Comparison of ENCODE assay signal across 1 cellular context in the genomic region with DNA sequence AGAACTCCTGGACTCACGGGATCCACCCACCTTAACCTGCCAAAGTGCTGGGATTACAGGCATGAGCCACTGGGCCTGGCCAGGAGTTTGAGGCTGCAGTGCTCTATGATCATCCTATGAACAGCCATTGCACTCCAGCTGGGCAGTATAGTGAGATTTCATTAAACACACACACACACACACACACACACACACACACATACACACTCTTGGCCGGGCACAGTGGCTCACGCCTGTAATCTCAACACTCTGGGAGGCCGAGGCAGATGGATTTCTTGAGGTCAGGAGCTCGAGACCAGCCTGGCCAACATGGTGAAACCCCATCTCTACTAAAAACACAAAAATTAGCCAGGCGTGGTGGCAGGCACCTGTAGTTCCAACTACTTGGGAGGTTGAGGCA.
A peak's percentile ranks its signal among the peaks of the same experiment; 100 is the strongest.
TF ChIP-seq lines count a peak whose summit lies in the region.
"Not testable (repeated sequence)": the region's sequence is repeated elsewhere in the genome, so short reads cannot be mapped to it uniquely, and the experiment has no call there.

No MANE protein-coding gene starts in this region.

TF ChIP-seq in K562, 482 proteins besides CTCF, POLR2A, EP300 and RAD21:
- 0 out of 2 replicates have a peak, but pooled peaks have one; percentile 32 for TF ChIP-seq ZNF740 (CRISPR knock-in tag; IDR thresholded peaks at IDR 0.05)
- not testable (repeated sequence) for TF ChIP-seq ZNF740 (tag; IDR thresholded peaks at IDR 0.05)
